ENCODE assay signal across 6 cellular contexts in genomic region chr11:119055901-119056300, GRCh38. TPM values are rescaled to one million over a fixed set of nuclear protein-coding genes. Genes with fewer than 3 reads are reported as not detected.
DNase-seq lines count a peak whose midpoint lies in the region; ATAC-seq and TF ChIP-seq lines count a peak whose summit lies in the region.

No MANE protein-coding gene starts in this region.

- ATAC-seq in CD4-positive, CD25-positive, alpha-beta regulatory T cell (ENCODE audit: low read depth in 2 of 2) = no peak
- ATAC-seq in HG03432 (IDR thresholded peaks at IDR 0.05; ENCODE audit: unreplicated experiment) (no peak), GM19324 (IDR thresholded peaks at IDR 0.05; ENCODE audit: low FRiP score, unreplicated experiment) (no peak)

- peaks cover 29% of the 10 kb centered on the region for H3K36me3 Mint-ChIP-seq in CD4-positive, CD25-positive, alpha-beta regulatory T cell
- H3K36me3 Mint-ChIP-seq in chondrocyte (ENCODE audit: low read depth) = peaks cover 24% of the 10 kb centered on the region
- peaks cover 34% of the 10 kb centered on the region for H3K36me3 Mint-ChIP-seq in osteocyte (ENCODE audit: unreplicated experiment)

- H3K9me3 Mint-ChIP-seq in CD4-positive, CD25-positive, alpha-beta regulatory T cell = no peaks in the 10 kb centered on the region
- H3K9me3 Mint-ChIP-seq in chondrocyte (ENCODE audit: low read depth) (no peaks in the 10 kb centered on the region), osteocyte (ENCODE audit: unreplicated experiment) (no peaks in the 10 kb centered on the region)

- H3K4me3 ChIP-seq in CD4-positive, CD25-positive, alpha-beta regulatory T cell (ENCODE audit: low read depth, low read length) = peak overlapping the region; percentile 77

- H3K36me3 ChIP-seq in CD4-positive, CD25-positive, alpha-beta regulatory T cell (ENCODE audit: control insufficient read depth, insufficient read depth, low read length) = peaks cover 42% of the 10 kb centered on the region

- no peaks in the 10 kb centered on the region for H3K27me3 ChIP-seq in CD4-positive, CD25-positive, alpha-beta regulatory T cell (ENCODE audit: control insufficient read depth, insufficient read depth, low read length)

- peaks cover 32% of the 10 kb centered on the region for H3K4me1 ChIP-seq in CD4-positive, CD25-positive, alpha-beta regulatory T cell (ENCODE audit: control insufficient read depth, insufficient read depth, low read length, poor library complexity, severe bottlenecking)

- H3K27ac ChIP-seq in CD4-positive, CD25-positive, alpha-beta regulatory T cell (ENCODE audit: insufficient read depth, low read length, poor library complexity, severe bottlenecking) = peak overlapping the region; percentile 92

- peak in 1 of 3 donors; percentile 55 for DNase-seq in CD4-positive, CD25-positive, alpha-beta regulatory T cell
- DNase-seq in M059J (ENCODE audit: low read depth) (peak; percentile 38), chondrocyte (ENCODE audit: low spot score) (no peak), osteocyte (ENCODE audit: extremely low spot score, unreplicated experiment) (no peak)

- TF ChIP-seq CTCF in chondrocyte (IDR thresholded peaks at IDR 0.05) (peak; percentile 59), osteocyte (IDR thresholded peaks at IDR 0.05) (peak; percentile 30)

- peak overlapping the region; percentile 86 to 98 (median 95) for H3K4me3 Mint-ChIP-seq in CD4-positive, CD25-positive, alpha-beta regulatory T cell
- H3K4me3 Mint-ChIP-seq in chondrocyte (ENCODE audit: unreplicated experiment) (peak overlapping the region; percentile 93), osteocyte (ENCODE audit: unreplicated experiment) (peak overlapping the region; percentile 96)

- peak overlapping the region; percentile 90 to 97 (median 94) for H3K27ac Mint-ChIP-seq in CD4-positive, CD25-positive, alpha-beta regulatory T cell
- peak overlapping the region; percentile 84 for H3K27ac Mint-ChIP-seq in chondrocyte (ENCODE audit: unreplicated experiment)
- peak overlapping the region; percentile 84 for H3K27ac Mint-ChIP-seq in osteocyte (ENCODE audit: unreplicated experiment)

- no peaks in the 10 kb centered on the region for H3K9me3 ChIP-seq in CD4-positive, CD25-positive, alpha-beta regulatory T cell (ENCODE audit: control insufficient read depth in 2 of 2, low read length in 2 of 2)

- peaks cover 6 to 58% (median 26%) of the 10 kb centered on the region in 4 donors for H3K4me1 Mint-ChIP-seq in CD4-positive, CD25-positive, alpha-beta regulatory T cell
- peaks cover 31% of the 10 kb centered on the region for H3K4me1 Mint-ChIP-seq in chondrocyte (ENCODE audit: low read depth)
- peaks cover 24% of the 10 kb centered on the region for H3K4me1 Mint-ChIP-seq in osteocyte (ENCODE audit: unreplicated experiment)

- H3K27me3 Mint-ChIP-seq in CD4-positive, CD25-positive, alpha-beta regulatory T cell = no peaks in the 10 kb centered on the region
- H3K27me3 Mint-ChIP-seq in chondrocyte (ENCODE audit: low read depth) = no peaks in the 10 kb centered on the region
- H3K27me3 Mint-ChIP-seq in osteocyte (ENCODE audit: unreplicated experiment) = no peaks in the 10 kb centered on the region

RNA-seq across cellular contexts. Expression of gene HYOU1, which starts 1.1 kb away (rescaled TPM):
- 108 TPM for total RNA-seq in CD4-positive, CD25-positive, alpha-beta regulatory T cell
- polyA plus RNA-seq in CD4-positive, CD25-positive, alpha-beta regulatory T cell = 10 to 100 TPM; 13.4 to 15.0 (median 14.6) TPM
- total RNA-seq in M059J (2014; rRNA removed; shearing (Covaris generic)) = 152 and 234 TPM in 2 replicates
- 213 to 227 TPM (median 214 TPM) in 3 replicates for total RNA-seq in chondrocyte
- 168 TPM in 2 replicates for total RNA-seq in osteocyte

RNA-seq across cellular contexts. Expression of gene VPS11, which starts 11.7 kb away (rescaled TPM):
- total RNA-seq in CD4-positive, CD25-positive, alpha-beta regulatory T cell = 78.8 TPM
- polyA plus RNA-seq in CD4-positive, CD25-positive, alpha-beta regulatory T cell = 10 to 100 TPM; 53.2 to 59.2 (median 56.9) TPM
- total RNA-seq in M059J (2014; rRNA removed; shearing (Covaris generic)) = 18.9 and 20.9 TPM in 2 replicates
- total RNA-seq in chondrocyte (28.0 to 30.3 TPM (median 30.1 TPM) in 3 replicates), osteocyte (42.6 and 45.9 TPM in 2 replicates)

RNA-seq across cellular contexts. Expression of gene SLC37A4, which starts 25.2 kb away (rescaled TPM):
- 6.8 TPM for total RNA-seq in CD4-positive, CD25-positive, alpha-beta regulatory T cell
- 10 to 100 TPM in 3 of 4 donors, 1 to 10 TPM in 1; 6.9 to 14.7 (median 10.8) TPM for polyA plus RNA-seq in CD4-positive, CD25-positive, alpha-beta regulatory T cell
- 26.5 and 29.5 TPM in 2 replicates for total RNA-seq in M059J (2014; rRNA removed; shearing (Covaris generic))
- total RNA-seq in chondrocyte (13.6 to 15.6 TPM (median 13.9 TPM) in 3 replicates), osteocyte (15.6 and 16.3 TPM in 2 replicates)

RNA-seq across cellular contexts. Expression of gene HMBS, which starts 28.8 kb away (rescaled TPM):
- 5.9 TPM for total RNA-seq in CD4-positive, CD25-positive, alpha-beta regulatory T cell
- polyA plus RNA-seq in CD4-positive, CD25-positive, alpha-beta regulatory T cell = 10 to 100 TPM; 11.2 to 15.5 (median 13.6) TPM
- total RNA-seq in M059J (2014; rRNA removed; shearing (Covaris generic)) = 17.2 and 18.5 TPM in 2 replicates
- 16.1 to 21.3 TPM (median 16.7 TPM) in 3 replicates for total RNA-seq in chondrocyte
- 15.7 and 18.6 TPM in 2 replicates for total RNA-seq in osteocyte

RNA-seq across cellular contexts. Expression of gene TRAPPC4, which starts 37.3 kb away (rescaled TPM):
- 82.9 TPM for total RNA-seq in CD4-positive, CD25-positive, alpha-beta regulatory T cell
- 100 to 1,000 TPM; 135 to 179 (median 151) TPM for polyA plus RNA-seq in CD4-positive, CD25-positive, alpha-beta regulatory T cell
- total RNA-seq in M059J (2014; rRNA removed; shearing (Covaris generic)) = 114 and 143 TPM in 2 replicates
- total RNA-seq in chondrocyte (73.0 to 78.8 TPM (median 75.0 TPM) in 3 replicates), osteocyte (71.4 and 75.3 TPM in 2 replicates)
